Comparison of ENCODE assay signal across 26 cellular contexts in genomic region chr4:87451537-87451936, GRCh38. TPM values are rescaled to one million over a fixed set of nuclear protein-coding genes. Genes with fewer than 3 reads are reported as not detected.
DNase-seq lines count a peak whose midpoint lies in the region; ATAC-seq and TF ChIP-seq lines count a peak whose summit lies in the region.
"Had no signal": no experiment of that assay in that cellular context is flagged by ENCODE, and none has a peak within 500 bp of the region (broad histone marks: within the 10 kb centered on the region; RNA-seq: fewer than 3 reads in every experiment).

No MANE protein-coding gene starts in this region.

- ATAC-seq in GM19035 (IDR thresholded peaks at IDR 0.05; ENCODE audit: unreplicated experiment): no peak
- no peak for ATAC-seq in GM18858 (IDR thresholded peaks at IDR 0.05; ENCODE audit: unreplicated experiment)
- ATAC-seq: heart left ventricle, mucosa of descending colon, psoas muscle had no signal

- H3K4me1 ChIP-seq in OCI-LY1 (ENCODE audit: insufficient read depth, low read length, severe bottlenecking): no peaks in the 10 kb centered on the region
- H3K4me1 ChIP-seq in tibial artery: no peaks in the 10 kb centered on the region
- H3K4me1 ChIP-seq: heart left ventricle, psoas muscle had no signal

- H3K9me3 ChIP-seq in OCI-LY1 (ENCODE audit: low read length): no peaks in the 10 kb centered on the region
- no peaks in the 10 kb centered on the region for H3K9me3 ChIP-seq in tibial artery
- H3K9me3 ChIP-seq: heart left ventricle, mucosa of descending colon, psoas muscle, thoracic aorta had no signal

- H3K27ac ChIP-seq in OCI-LY1 (ENCODE audit: low read depth, low read length, poor library complexity, severe bottlenecking): no peak overlapping the region
- H3K27ac ChIP-seq in tibial artery: no peak overlapping the region
- H3K27ac ChIP-seq: brain microvascular endothelial cell, heart left ventricle, HL-60, psoas muscle, thoracic aorta had no signal

- H3K27me3 ChIP-seq in OCI-LY1 (ENCODE audit: insufficient read depth, low read length) (no peaks in the 10 kb centered on the region), tibial artery (no peaks in the 10 kb centered on the region)
- H3K27me3 ChIP-seq: brain microvascular endothelial cell, heart left ventricle had no signal

- H3K27me3 Mint-ChIP-seq in progenitor cell of endocrine pancreas: no peaks in the 10 kb centered on the region
- H3K27me3 Mint-ChIP-seq: activated CD4-positive, alpha-beta memory T cell treated with anti-CD3 and anti-CD28 coated beads for 36 hours; CD8-positive, alpha-beta memory T cell had no signal

- H3K9ac ChIP-seq in OCI-LY1 (ENCODE audit: low read length): no peak overlapping the region

- H3K4me3 ChIP-seq in GM12864 (ENCODE audit: low read depth, low read length): no peak overlapping the region
- no peak overlapping the region for H3K4me3 ChIP-seq in OCI-LY1 (ENCODE audit: low read depth, low read length, poor library complexity, severe bottlenecking)
- no peak overlapping the region for H3K4me3 ChIP-seq in fibroblast of pulmonary artery (replicated peaks; ENCODE audit: low read depth, low read length)
- H3K4me3 ChIP-seq in tibial artery: no peak overlapping the region
- H3K4me3 ChIP-seq: heart left ventricle, mucosa of descending colon, psoas muscle, thoracic aorta had no signal

- no peak overlapping the region for H3K4me2 ChIP-seq in OCI-LY1 (ENCODE audit: low read length)

- peaks cover 54% of the 10 kb centered on the region for H3K36me3 ChIP-seq in OCI-LY1 (ENCODE audit: insufficient read depth, low read length)
- peaks cover 23 to 59% (median 40%) of the 10 kb centered on the region in 3 donors for H3K36me3 ChIP-seq in tibial artery
- H3K36me3 ChIP-seq: brain microvascular endothelial cell had no signal

- peak; percentile 23 for TF ChIP-seq CTCF in GM12864 (IDR thresholded peaks at IDR 0.05; ENCODE audit: low read depth, low read length, missing control alignments)
- peak; percentile 19; the same call in 1 of the 2 replicates for TF ChIP-seq CTCF in OCI-LY1 (IDR thresholded peaks at IDR 0.05; ENCODE audit: low read length)
- TF ChIP-seq CTCF in fibroblast of pulmonary artery (IDR thresholded peaks at IDR 0.05; ENCODE audit: low read length, missing control alignments): peak; percentile 7
- TF ChIP-seq CTCF in progenitor cell of endocrine pancreas (IDR thresholded peaks at IDR 0.05; ENCODE audit: unreplicated experiment): peak; percentile 18
- TF ChIP-seq CTCF in tibial artery (IDR thresholded peaks at IDR 0.05): no peak

- H3K4me3 Mint-ChIP-seq in progenitor cell of endocrine pancreas (ENCODE audit: low read depth): no peak overlapping the region
- H3K4me3 Mint-ChIP-seq: activated CD4-positive, alpha-beta memory T cell treated with anti-CD3 and anti-CD28 coated beads for 36 hours; CD8-positive, alpha-beta memory T cell; nephron progenitor cell had no signal

- intact Hi-C loops in tibial artery (cut with DNase I; ENCODE audit: low total_unique reads): no loop called here

- H3F3A ChIP-seq in OCI-LY1 (ENCODE audit: insufficient read depth, low read length): no peaks in the 10 kb centered on the region

- H3K79me2 ChIP-seq in OCI-LY1 (ENCODE audit: insufficient read depth, low read length): no peaks in the 10 kb centered on the region

- no peak overlapping the region for H3K27ac Mint-ChIP-seq in progenitor cell of endocrine pancreas
- H3K27ac Mint-ChIP-seq: activated CD4-positive, alpha-beta memory T cell treated with anti-CD3 and anti-CD28 coated beads for 36 hours; CD8-positive, alpha-beta memory T cell; nephron progenitor cell had no signal

- no peaks in the 10 kb centered on the region for H3K9me2 ChIP-seq in OCI-LY1 (ENCODE audit: low read depth, low read length)

- no peak overlapping the region for H2AFZ ChIP-seq in OCI-LY1 (ENCODE audit: low read length)

- DNase-seq in GM12864 (ENCODE audit: low read depth): no peak
- no peak for DNase-seq in fibroblast of pulmonary artery (ENCODE audit: low read depth)
- DNase-seq in progenitor cell of endocrine pancreas (ENCODE audit: low spot score, unreplicated experiment): no peak
- no peak for DNase-seq in tibial artery
- DNase-seq: activated CD4-positive, alpha-beta memory T cell treated with anti-CD3 and anti-CD28 coated beads for 36 hours; activated gamma-delta T cell treated with Interleukin-2 at 50 U/mL for 16 hours; brain microvascular endothelial cell; CD8-positive, alpha-beta memory T cell; effector memory CD4-positive, alpha-beta T cell; GF-D8; GOT3; heart left ventricle; mucosa of descending colon; NCI-H1436 treated with DMSO at 0.1 percent for 48 hours; NCI-H2171 treated with DMSO at 0.1 percent for 48 hours; NCI-H526; nephron progenitor cell; psoas muscle; Right ventricle myocardium superior; small intestine; stimulated activated naive CD4-positive, alpha-beta T cell had no signal

- no peaks in the 10 kb centered on the region for H3K9me3 Mint-ChIP-seq in progenitor cell of endocrine pancreas (ENCODE audit: low read depth)
- H3K9me3 Mint-ChIP-seq: activated CD4-positive, alpha-beta memory T cell treated with anti-CD3 and anti-CD28 coated beads for 36 hours; CD8-positive, alpha-beta memory T cell; nephron progenitor cell had no signal

- H3K36me3 Mint-ChIP-seq in progenitor cell of endocrine pancreas (ENCODE audit: insufficient read depth): peaks cover 26% of the 10 kb centered on the region

- H3K4me1 Mint-ChIP-seq in progenitor cell of endocrine pancreas (ENCODE audit: low read depth): peaks cover 9% of the 10 kb centered on the region

- H4K20me1 ChIP-seq in OCI-LY1 (ENCODE audit: insufficient read depth, low read length): no peaks in the 10 kb centered on the region

RNA-seq across cellular contexts. Expression of gene NUDT9, which starts 29.2 kb away (rescaled TPM):
- 35.1 and 37.8 TPM in 2 replicates for total RNA-seq in progenitor cell of endocrine pancreas

Comparison
In these comparisons a context has a peak if more than half of its experiments do, and no peak if none do; other contexts are left out.
1. CTCF ChIP-seq: peak in GM12864 (single experiment), OCI-LY1 (single experiment), fibroblast of pulmonary artery (single experiment) and progenitor cell of endocrine pancreas (single experiment); none in tibial artery (0 of 2).